8 cellular contexts compared by ENCODE assay signal in the genomic region with DNA sequence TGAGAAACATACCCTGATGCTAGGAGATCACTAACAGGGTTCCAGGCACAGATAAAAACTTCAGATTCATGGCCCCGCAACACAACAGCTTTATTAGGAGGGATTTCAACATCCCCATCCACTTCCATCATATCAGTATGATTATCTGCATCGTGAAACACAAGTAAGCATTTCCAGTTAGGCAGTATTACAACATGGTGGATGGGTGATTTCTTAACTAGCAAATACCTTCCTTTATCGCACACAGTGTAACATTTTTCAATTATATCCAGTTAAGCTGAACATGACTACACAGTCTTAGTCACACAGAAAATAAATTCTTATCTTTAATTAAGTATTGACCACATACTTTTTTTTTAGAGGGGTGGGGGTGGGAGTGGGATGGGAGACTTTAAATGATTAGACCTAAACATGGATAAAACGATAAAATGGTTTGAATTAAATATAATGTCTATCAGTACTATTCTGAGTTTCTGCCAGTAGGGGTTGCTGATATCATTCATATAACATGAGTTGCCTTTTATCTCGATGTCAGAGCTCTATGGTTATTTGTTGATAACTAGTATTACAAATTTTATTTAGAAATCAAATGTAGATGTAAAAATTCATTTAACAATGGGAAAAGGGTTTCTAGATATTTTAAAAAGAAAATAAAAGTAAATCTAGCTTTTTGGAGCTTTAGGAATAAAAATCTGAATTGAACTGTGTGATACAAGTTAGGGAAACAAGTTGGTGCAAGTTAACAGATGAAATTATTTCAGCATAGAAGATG.
DNase-seq lines count a peak whose midpoint lies in the region; ATAC-seq and TF ChIP-seq lines count a peak whose summit lies in the region.

No MANE protein-coding gene starts in this region.

- no peak overlapping the region for H3K4me3 ChIP-seq in right lobe of liver

- H3K27me3 ChIP-seq in right lobe of liver: no peaks in the 10 kb centered on the region

- TF ChIP-seq POLR2A in right lobe of liver (IDR thresholded peaks at IDR 0.05): no peak

- ATAC-seq in HG03159 (IDR thresholded peaks at IDR 0.05; ENCODE audit: unreplicated experiment) (peak; percentile 68), right lobe of liver (peak; percentile 76 to 79 (median 78))

- 42% methylated on average over 5 of the region's 5 CpGs for WGBS in right lobe of liver (ENCODE audit: insufficient coverage, low coverage, low lambda C conversion rate, missing lambda C conversion rate)

- TF ChIP-seq CTCF in right lobe of liver (IDR thresholded peaks at IDR 0.05): peak; percentile 46 to 71 (median 54)

- no peaks in the 10 kb centered on the region for H3K9me3 ChIP-seq in right lobe of liver

- H3K27ac ChIP-seq in caudate nucleus (ENCODE audit: low read depth, low read length) (peak overlapping the region; percentile 11), right lobe of liver (no peak overlapping the region)

- H3K4me1 ChIP-seq in right lobe of liver: peaks cover 0 to 6% (median 0%) of the 10 kb centered on the region in 4 donors

- intact Hi-C loops in right lobe of liver (cut with DNase I): no loop called here

- peaks cover 0 to 22% (median 5%) of the 10 kb centered on the region in 4 donors for H3K36me3 ChIP-seq in right lobe of liver

- peak; percentile 20 for DNase-seq in SKM-1 treated with dmso at 0.1 percent for 144 hours (lab: John Stamatoyannopoulos, UW; ENCODE audit: unreplicated experiment)
- no peak for DNase-seq in SKM-1 (lab: John Stamatoyannopoulos, UW; ENCODE audit: unreplicated experiment)
- DNase-seq in NCI-H69 (lab: John Stamatoyannopoulos, UW): peak; percentile 71
- peak in 2 of 61 donors; percentile 12 for DNase-seq in caudate nucleus (lab: John Stamatoyannopoulos, UW)
- DNase-seq in right lobe of liver: no peak
- no peak for DNase-seq in iPS-NIHi7 (ENCODE audit: extremely low spot score)
- no peak for DNase-seq in stimulated activated CD4-positive, alpha-beta T cell treated with anti-CD3 and anti-CD28 coated beads, Interleukin-4, amount 100 ng/mL, for 4 hours

Comparison
In these comparisons a context has a peak if more than half of its experiments do, and no peak if none do; other contexts are left out.
1. DNase-seq: peak in SKM-1 treated with dmso at 0.1 percent for 144 hours (single experiment) and NCI-H69 (single experiment); none in SKM-1 (single experiment), right lobe of liver (0 of 3), iPS-NIHi7 (single experiment) and stimulated activated CD4-positive, alpha-beta T cell treated with anti-CD3 and anti-CD28 coated beads, Interleukin-4, amount 100 ng/mL, for 4 hours (0 of 2).